ENCODE assay signal across 23 cellular contexts in genomic region chr4:113365377-113365776, GRCh38.
"Had no signal": no experiment of that assay in that cellular context is flagged by ENCODE, and none has a peak within 500 bp of the region (broad histone marks: within the 10 kb centered on the region; RNA-seq: fewer than 3 reads in every experiment).

No MANE protein-coding gene starts in this region.

- DNase-seq: colonic mucosa; cortex of kidney; effector CD8-positive, alpha-beta T cell; effector memory CD8-positive, alpha-beta T cell; endodermal cell; erythroblast; esophagus squamous epithelium; foreskin fibroblast; foreskin melanocyte; gastrocnemius medialis; glutamatergic neuron; head of caudate nucleus; heart right ventricle; hippocampal formation; left cardiac atrium; left lung; left ventricle myocardium superior; lower lobe of right lung; mesendoderm; midbrain had no signal

- H3K9me3 Mint-ChIP-seq: dendritic cell treated with granulocyte-macrophage colony-stimulating factor and Interleukin-4, amounts not matched to agents 40 ng/mL and 50 ng/mL, for 4 days; effector memory CD8-positive, alpha-beta T cell; endodermal cell had no signal

- H3K9me3 ChIP-seq: colonic mucosa, esophagus squamous epithelium, gastrocnemius medialis, heart right ventricle, left lung, lower lobe of right lung had no signal

- H3K27me3 Mint-ChIP-seq: dendritic cell treated with granulocyte-macrophage colony-stimulating factor and Interleukin-4, amounts not matched to agents 40 ng/mL and 50 ng/mL, for 4 days had no signal

- H3K4me3 ChIP-seq: colonic mucosa, esophagus squamous epithelium, gastrocnemius medialis, heart right ventricle, left lung, lower lobe of right lung had no signal

- H3K4me1 Mint-ChIP-seq: endodermal cell had no signal

- ATAC-seq: effector memory CD8-positive, alpha-beta T cell; esophagus mucosa; gastrocnemius medialis; heart right ventricle; left cardiac atrium; left lung; left ventricle myocardium superior; lower lobe of right lung had no signal

- H3K4me3 Mint-ChIP-seq: dendritic cell treated with granulocyte-macrophage colony-stimulating factor and Interleukin-4, amounts not matched to agents 40 ng/mL and 50 ng/mL, for 4 days; effector memory CD8-positive, alpha-beta T cell; endodermal cell had no signal

- H3K27ac ChIP-seq: colonic mucosa, epithelial cell of prostate, esophagus squamous epithelium, gastrocnemius medialis, heart right ventricle, left lung, lower lobe of right lung had no signal

- H3K27ac Mint-ChIP-seq: dendritic cell treated with granulocyte-macrophage colony-stimulating factor and Interleukin-4, amounts not matched to agents 40 ng/mL and 50 ng/mL, for 4 days; effector memory CD8-positive, alpha-beta T cell; endodermal cell had no signal

- H3K36me3 ChIP-seq: colonic mucosa, left lung had no signal

- H3K27me3 ChIP-seq: colonic mucosa, esophagus squamous epithelium, gastrocnemius medialis, heart right ventricle, left lung had no signal

- H3K4me1 ChIP-seq: colonic mucosa, esophagus squamous epithelium, gastrocnemius medialis, heart right ventricle, left lung, lower lobe of right lung had no signal
